In the genomic region with DNA sequence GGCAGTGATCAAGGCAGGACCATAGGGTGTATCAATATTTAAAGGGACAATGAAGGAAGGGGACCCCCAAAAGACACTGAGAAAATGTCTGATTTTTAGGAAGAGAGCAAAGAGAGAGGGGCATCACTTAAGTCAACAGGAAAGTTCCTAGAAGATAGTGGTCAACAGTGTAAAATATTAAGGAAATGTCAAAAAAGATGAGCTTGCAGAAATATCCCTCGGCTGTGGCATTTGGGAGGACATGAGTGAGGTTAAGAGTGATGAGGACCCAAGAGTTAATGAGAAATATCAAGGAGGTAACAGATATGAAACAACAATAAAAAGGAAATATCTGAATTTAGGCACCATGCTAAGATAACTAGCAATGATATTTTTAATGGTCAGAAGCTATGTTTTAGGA, we compare ENCODE assay signal across 1 cellular context.
TF ChIP-seq lines count a peak whose summit lies in the region.

No MANE protein-coding gene starts in this region.

TF ChIP-seq in HepG2, 621 proteins besides CTCF, POLR2A, EP300 and RAD21 (continued from another document):
- TF ChIP-seq, protein P1, sequence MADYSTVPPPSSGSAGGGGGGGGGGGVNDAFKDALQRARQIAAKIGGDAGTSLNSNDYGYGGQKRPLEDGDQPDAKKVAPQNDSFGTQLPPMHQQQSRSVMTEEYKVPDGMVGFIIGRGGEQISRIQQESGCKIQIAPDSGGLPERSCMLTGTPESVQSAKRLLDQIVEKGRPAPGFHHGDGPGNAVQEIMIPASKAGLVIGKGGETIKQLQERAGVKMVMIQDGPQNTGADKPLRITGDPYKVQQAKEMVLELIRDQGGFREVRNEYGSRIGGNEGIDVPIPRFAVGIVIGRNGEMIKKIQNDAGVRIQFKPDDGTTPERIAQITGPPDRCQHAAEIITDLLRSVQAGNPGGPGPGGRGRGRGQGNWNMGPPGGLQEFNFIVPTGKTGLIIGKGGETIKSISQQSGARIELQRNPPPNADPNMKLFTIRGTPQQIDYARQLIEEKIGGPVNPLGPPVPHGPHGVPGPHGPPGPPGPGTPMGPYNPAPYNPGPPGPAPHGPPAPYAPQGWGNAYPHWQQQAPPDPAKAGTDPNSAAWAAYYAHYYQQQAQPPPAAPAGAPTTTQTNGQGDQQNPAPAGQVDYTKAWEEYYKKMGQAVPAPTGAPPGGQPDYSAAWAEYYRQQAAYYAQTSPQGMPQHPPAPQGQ (CRISPR knock-in tag; IDR thresholded peaks at IDR 0.05; ENCODE audit: borderline replicate concordance): no peak
- TF ChIP-seq TCF12 (IDR thresholded peaks at IDR 0.05): no peak
- TF ChIP-seq TCF12 (CRISPR knock-in tag; IDR thresholded peaks at IDR 0.05): no peak
- TF ChIP-seq, protein P2, sequence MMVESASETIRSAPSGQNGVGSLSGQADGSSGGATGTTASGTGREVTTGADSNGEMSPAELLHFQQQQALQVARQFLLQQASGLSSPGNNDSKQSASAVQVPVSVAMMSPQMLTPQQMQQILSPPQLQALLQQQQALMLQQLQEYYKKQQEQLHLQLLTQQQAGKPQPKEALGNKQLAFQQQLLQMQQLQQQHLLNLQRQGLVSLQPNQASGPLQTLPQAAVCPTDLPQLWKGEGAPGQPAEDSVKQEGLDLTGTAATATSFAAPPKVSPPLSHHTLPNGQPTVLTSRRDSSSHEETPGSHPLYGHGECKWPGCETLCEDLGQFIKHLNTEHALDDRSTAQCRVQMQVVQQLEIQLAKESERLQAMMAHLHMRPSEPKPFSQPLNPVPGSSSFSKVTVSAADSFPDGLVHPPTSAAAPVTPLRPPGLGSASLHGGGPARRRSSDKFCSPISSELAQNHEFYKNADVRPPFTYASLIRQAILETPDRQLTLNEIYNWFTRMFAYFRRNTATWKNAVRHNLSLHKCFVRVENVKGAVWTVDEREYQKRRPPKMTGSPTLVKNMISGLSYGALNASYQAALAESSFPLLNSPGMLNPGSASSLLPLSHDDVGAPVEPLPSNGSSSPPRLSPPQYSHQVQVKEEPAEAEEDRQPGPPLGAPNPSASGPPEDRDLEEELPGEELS (CRISPR knock-in tag; IDR thresholded peaks at IDR 0.05): no peak
- peak; percentile 41; the same call in 1 of the 2 replicates for TF ChIP-seq MAFF (IDR thresholded peaks at IDR 0.05; ENCODE audit: low read depth, low read length)
